Comparison of ENCODE assay signal across 20 cellular contexts in the genomic region with DNA sequence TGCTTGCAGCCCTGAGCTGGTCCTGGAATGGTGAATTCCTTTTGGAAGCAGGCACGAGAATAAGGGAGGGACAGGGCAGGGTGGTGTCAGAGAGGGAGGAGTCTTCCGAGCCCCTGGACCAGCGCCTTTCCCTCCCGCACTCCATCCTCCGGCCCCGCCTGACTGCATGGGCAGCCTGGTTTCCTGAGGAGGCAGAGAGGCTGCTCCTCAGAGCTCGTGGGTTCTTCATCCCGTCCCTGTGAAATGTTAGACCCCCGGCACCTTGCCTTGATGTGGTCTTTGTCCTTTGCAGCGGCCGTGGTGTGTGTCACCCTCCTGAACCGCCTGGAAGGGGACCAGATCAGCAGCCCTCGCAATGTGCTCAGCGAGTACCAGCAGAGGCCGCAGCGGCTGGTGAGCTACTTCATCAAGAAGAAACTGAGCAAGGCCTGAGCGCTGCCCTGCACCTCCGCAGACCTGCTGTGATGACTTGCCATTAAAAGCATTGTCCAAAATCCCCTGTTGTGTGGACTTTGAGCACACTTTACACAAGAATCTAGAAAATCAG. TPM values are rescaled to one million over a fixed set of nuclear protein-coding genes. Genes with fewer than 3 reads are reported as not detected.
DNase-seq lines count a peak whose midpoint lies in the region; ATAC-seq and TF ChIP-seq lines count a peak whose summit lies in the region.
"Had no signal": no experiment of that assay in that cellular context is flagged by ENCODE, and none has a peak within 500 bp of the region (broad histone marks: within the 10 kb centered on the region; RNA-seq: fewer than 3 reads in every experiment).

No MANE protein-coding gene starts in this region.

- no peaks in the 10 kb centered on the region for H3K4me1 ChIP-seq in mucosa of descending colon (ENCODE audit: low read depth)
- H3K4me1 ChIP-seq: A549 had no signal

- H3K4me3 Mint-ChIP-seq in activated naive CD8-positive, alpha-beta T cell treated with anti-CD3 and anti-CD28 coated beads, Interleukin-2, amount 10 ng/mL, durations not matched to agents 7 days and 5 days = no peak overlapping the region
- H3K4me3 Mint-ChIP-seq in activated naive CD8-positive, alpha-beta T cell treated with anti-CD3 and anti-CD28 coated beads, Interleukin-2, amount 50 U/mL, for 24 hours = no peak overlapping the region
- no peak overlapping the region for H3K4me3 Mint-ChIP-seq in WTC11
- H3K4me3 Mint-ChIP-seq: B cell, CD14-positive monocyte had no signal

- DNase-seq in activated naive CD8-positive, alpha-beta T cell treated with anti-CD3 and anti-CD28 coated beads, Interleukin-2, amount 10 ng/mL, durations not matched to agents 7 days and 5 days = no peak
- no peak for DNase-seq in activated naive CD8-positive, alpha-beta T cell treated with anti-CD3 and anti-CD28 coated beads, Interleukin-2, amount 50 U/mL, for 24 hours
- DNase-seq in WTC11 (ENCODE audit: low spot score) (no peak), mucosa of gallbladder (ENCODE audit: low spot score) (peak; percentile 5), islet precursor cell (no peak), mucosa of descending colon (no peak)
- DNase-seq: EL, IMR-90, MV-4-11, NCI-H1105 treated with DMSO at 0.1 percent for 48 hours, NCI-H2081 treated with DMSO at 0.1 percent for 48 hours, NCI-H2171 treated with DMSO at 0.1 percent for 48 hours, NCI-H526, OCI-M1, SHP77 treated with DMSO at 0.1 percent for 48 hours had no signal

- H3K9me3 ChIP-seq in mucosa of descending colon = no peaks in the 10 kb centered on the region
- H3K9me3 ChIP-seq: A549 had no signal

- POLR2A ChIA-PET in activated naive CD8-positive, alpha-beta T cell treated with anti-CD3 and anti-CD28 coated beads, Interleukin-2, amount 10 ng/mL, durations not matched to agents 7 days and 5 days (lab: Charles Lee) = interaction anchor here (2.8 kb wide), 1 partner anchor 116 kb away, joined by 31 read pairs; no protein-coding TSS in a partner anchor
- POLR2A ChIA-PET in WTC11 (lab: Charles Lee) = no interaction called here

- CTCF ChIA-PET in WTC11 (lab: Charles Lee) = interaction anchor here (0.6 to 1.6 kb wide), 3 partner anchors 19 to 286 kb away, joined by 3 to 6 read pairs (median 5); a partner anchor contains a TSS

- TF ChIP-seq CTCF in WTC11 (IDR thresholded peaks at IDR 0.05) (no peak), mucosa of descending colon (IDR thresholded peaks at IDR 0.05) (no peak)

- H3K36me3 Mint-ChIP-seq in activated naive CD8-positive, alpha-beta T cell treated with anti-CD3 and anti-CD28 coated beads, Interleukin-2, amount 10 ng/mL, durations not matched to agents 7 days and 5 days = peaks cover 15% of the 10 kb centered on the region
- peaks cover 38% of the 10 kb centered on the region for H3K36me3 Mint-ChIP-seq in activated naive CD8-positive, alpha-beta T cell treated with anti-CD3 and anti-CD28 coated beads, Interleukin-2, amount 50 U/mL, for 24 hours (ENCODE audit: low read depth)
- peaks cover 50% of the 10 kb centered on the region for H3K36me3 Mint-ChIP-seq in WTC11

- H3K27me3 Mint-ChIP-seq in activated naive CD8-positive, alpha-beta T cell treated with anti-CD3 and anti-CD28 coated beads, Interleukin-2, amount 10 ng/mL, durations not matched to agents 7 days and 5 days = no peaks in the 10 kb centered on the region
- H3K27me3 Mint-ChIP-seq in activated naive CD8-positive, alpha-beta T cell treated with anti-CD3 and anti-CD28 coated beads, Interleukin-2, amount 50 U/mL, for 24 hours = no peaks in the 10 kb centered on the region
- H3K27me3 Mint-ChIP-seq in WTC11 (ENCODE audit: low read depth) = no peaks in the 10 kb centered on the region

- H3K4me1 Mint-ChIP-seq in activated naive CD8-positive, alpha-beta T cell treated with anti-CD3 and anti-CD28 coated beads, Interleukin-2, amount 10 ng/mL, durations not matched to agents 7 days and 5 days = peaks cover 14% of the 10 kb centered on the region
- peaks cover 8% of the 10 kb centered on the region for H3K4me1 Mint-ChIP-seq in activated naive CD8-positive, alpha-beta T cell treated with anti-CD3 and anti-CD28 coated beads, Interleukin-2, amount 50 U/mL, for 24 hours
- H3K4me1 Mint-ChIP-seq in WTC11 = peaks cover 19% of the 10 kb centered on the region

- no peaks in the 10 kb centered on the region for H3K9me3 Mint-ChIP-seq in activated naive CD8-positive, alpha-beta T cell treated with anti-CD3 and anti-CD28 coated beads, Interleukin-2, amount 10 ng/mL, durations not matched to agents 7 days and 5 days
- no peaks in the 10 kb centered on the region for H3K9me3 Mint-ChIP-seq in activated naive CD8-positive, alpha-beta T cell treated with anti-CD3 and anti-CD28 coated beads, Interleukin-2, amount 50 U/mL, for 24 hours
- H3K9me3 Mint-ChIP-seq in WTC11 = no peaks in the 10 kb centered on the region
- H3K9me3 Mint-ChIP-seq: CD14-positive monocyte had no signal

- no peak for ATAC-seq in activated naive CD8-positive, alpha-beta T cell treated with anti-CD3 and anti-CD28 coated beads, Interleukin-2, amount 10 ng/mL, durations not matched to agents 7 days and 5 days (ENCODE audit: low read depth)
- ATAC-seq in activated naive CD8-positive, alpha-beta T cell treated with anti-CD3 and anti-CD28 coated beads, Interleukin-2, amount 50 U/mL, for 24 hours = no peak
- ATAC-seq in WTC11 = peak; percentile 14; the same call in 1 of the 2 replicates
- no peak for ATAC-seq in GM18907 (IDR thresholded peaks at IDR 0.05; ENCODE audit: unreplicated experiment)
- ATAC-seq in mucosa of descending colon = no peak
- ATAC-seq: A549 had no signal

- no peak overlapping the region for H3K4me3 ChIP-seq in mucosa of descending colon
- H3K4me3 ChIP-seq: A549, SK-N-MC had no signal

- H3K36me3 ChIP-seq in mucosa of descending colon (ENCODE audit: low read depth) = peaks cover 9% of the 10 kb centered on the region

- intact Hi-C loops in mucosa of descending colon (cut with DNase I, micrococcal nuclease) = loop anchor here in 1 of 2 donors (10.0 kb wide), 1 partner anchor 113 kb away; no protein-coding TSS in a partner anchor

- H3K27ac Mint-ChIP-seq in activated naive CD8-positive, alpha-beta T cell treated with anti-CD3 and anti-CD28 coated beads, Interleukin-2, amount 10 ng/mL, durations not matched to agents 7 days and 5 days = peak overlapping the region; percentile 38
- H3K27ac Mint-ChIP-seq in activated naive CD8-positive, alpha-beta T cell treated with anti-CD3 and anti-CD28 coated beads, Interleukin-2, amount 50 U/mL, for 24 hours = no peak overlapping the region
- H3K27ac Mint-ChIP-seq in WTC11 = no peak overlapping the region
- H3K27ac Mint-ChIP-seq: B cell had no signal

TF ChIP-seq in WTC11, 78 proteins besides CTCF, POLR2A, EP300 and RAD21:
- no peak for TF ChIP-seq SOX15 (CRISPR knock-in tag; IDR thresholded peaks at IDR 0.05)
- TF ChIP-seq, protein P1, sequence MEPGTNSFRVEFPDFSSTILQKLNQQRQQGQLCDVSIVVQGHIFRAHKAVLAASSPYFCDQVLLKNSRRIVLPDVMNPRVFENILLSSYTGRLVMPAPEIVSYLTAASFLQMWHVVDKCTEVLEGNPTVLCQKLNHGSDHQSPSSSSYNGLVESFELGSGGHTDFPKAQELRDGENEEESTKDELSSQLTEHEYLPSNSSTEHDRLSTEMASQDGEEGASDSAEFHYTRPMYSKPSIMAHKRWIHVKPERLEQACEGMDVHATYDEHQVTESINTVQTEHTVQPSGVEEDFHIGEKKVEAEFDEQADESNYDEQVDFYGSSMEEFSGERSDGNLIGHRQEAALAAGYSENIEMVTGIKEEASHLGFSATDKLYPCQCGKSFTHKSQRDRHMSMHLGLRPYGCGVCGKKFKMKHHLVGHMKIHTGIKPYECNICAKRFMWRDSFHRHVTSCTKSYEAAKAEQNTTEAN (CRISPR knock-in tag; IDR thresholded peaks at IDR 0.05) = no peak
- no peak for TF ChIP-seq FOXJ3 (CRISPR knock-in tag; IDR thresholded peaks at IDR 0.05; ENCODE audit: borderline replicate concordance)

RNA-seq across cellular contexts. Expression of a gene that starts 18.9 kb away (rescaled TPM):
- 10 to 100 TPM; 50.4 to 55.1 TPM for total RNA-seq in activated naive CD8-positive, alpha-beta T cell treated with anti-CD3 and anti-CD28 coated beads, Interleukin-2, amount 10 ng/mL, durations not matched to agents 7 days and 5 days
- 34.6 to 55.6 TPM (median 37.7 TPM) in 3 replicates for total RNA-seq in WTC11 (2021)
- 16.8 TPM for total RNA-seq in mucosa of gallbladder
- 10 to 100 TPM; 30.7 to 63.6 (median 51.0) TPM for total RNA-seq in mucosa of descending colon
